Comparison of ENCODE assay signal across 8 cellular contexts in the genomic region with DNA sequence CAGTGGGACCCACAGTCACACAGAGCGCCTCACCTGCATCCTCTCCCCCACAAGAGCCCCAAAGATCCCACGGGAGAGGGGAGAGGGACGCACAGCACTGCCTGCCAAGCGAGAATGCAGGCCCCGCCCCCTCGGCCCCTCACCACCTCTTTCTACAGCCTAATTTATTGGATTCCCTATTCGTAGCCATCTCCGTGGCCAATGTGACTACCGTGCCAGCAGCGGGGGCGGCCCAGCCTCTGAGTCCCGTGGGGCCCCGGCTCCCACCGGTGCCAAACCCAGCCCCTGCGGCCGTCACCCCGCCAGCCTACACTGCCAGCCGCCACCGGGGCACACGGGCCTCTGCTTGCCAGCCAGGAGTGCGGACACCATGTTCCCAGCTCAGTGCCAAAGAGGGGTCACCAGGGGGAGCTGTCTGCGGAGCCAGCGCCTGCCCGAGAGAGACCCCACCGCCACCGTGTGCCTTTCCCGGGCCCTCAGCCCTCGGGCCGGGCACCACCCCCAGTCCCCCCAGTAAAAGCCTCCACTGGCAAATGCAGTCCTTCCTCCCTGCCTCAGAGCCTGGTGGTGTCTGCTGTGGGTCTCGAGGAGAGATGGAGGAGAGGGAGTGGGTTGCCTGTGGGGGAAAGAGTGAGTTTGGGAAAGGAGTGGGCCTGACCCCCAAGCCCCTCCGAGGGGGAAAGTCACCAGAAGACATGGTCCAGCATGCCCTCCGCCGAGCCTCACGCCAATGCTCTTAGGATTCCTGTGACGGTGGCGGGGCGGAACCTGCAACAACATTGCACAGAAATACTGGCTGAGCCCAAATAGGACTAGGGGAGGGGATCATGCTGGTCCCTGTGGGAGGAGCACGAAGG. TPM values are rescaled to one million over a fixed set of nuclear protein-coding genes. Genes with fewer than 3 reads are reported as not detected.
DNase-seq lines count a peak whose midpoint lies in the region; ATAC-seq and TF ChIP-seq lines count a peak whose summit lies in the region.
"Had no signal": no experiment of that assay in that cellular context is flagged by ENCODE, and none has a peak within 500 bp of the region (broad histone marks: within the 10 kb centered on the region; RNA-seq: fewer than 3 reads in every experiment).

No MANE protein-coding gene starts in this region.

- 0 out of 2 replicates have a peak, but pooled peaks have one; percentile 5 for TF ChIP-seq CTCF in WI38 (IDR thresholded peaks at IDR 0.05; ENCODE audit: low read depth, low read length)

- DNase-seq in ELF-1 (ENCODE audit: low read depth, low spot score) (peak; percentile 82), midbrain (lab: John Stamatoyannopoulos, UW) (peak; percentile 20), GM03348 (ENCODE audit: low spot score) (no peak)

- no peak overlapping the region for H3K4me3 ChIP-seq in WI38 (ENCODE audit: low read depth, low read length)
- H3K4me3 ChIP-seq: SK-N-MC had no signal

- ATAC-seq in esophagus mucosa (no peak), HG03460 (IDR thresholded peaks at IDR 0.05; ENCODE audit: unreplicated experiment) (no peak)

RNA-seq across cellular contexts. Expression of a gene that starts 19.6 kb away (rescaled TPM):
- total RNA-seq in esophagus mucosa = 11.2 TPM

RNA-seq across cellular contexts. Expression of a gene that starts 19.8 kb away (rescaled TPM):
- 2.5 TPM for total RNA-seq in esophagus mucosa

RNA-seq across cellular contexts. Expression of a gene that starts 20.3 kb away (rescaled TPM):
- 191 TPM for total RNA-seq in esophagus mucosa

RNA-seq across cellular contexts. Expression of a gene that starts 36.4 kb away (rescaled TPM):
- total RNA-seq in esophagus mucosa = 0.12 TPM
- total RNA-seq: osteocyte had no signal

RNA-seq across cellular contexts. Expression of a gene that starts 49.7 kb away (rescaled TPM):
- total RNA-seq in esophagus mucosa = 32.6 TPM
